ENCODE assay signal across 22 cellular contexts in the genomic region with DNA sequence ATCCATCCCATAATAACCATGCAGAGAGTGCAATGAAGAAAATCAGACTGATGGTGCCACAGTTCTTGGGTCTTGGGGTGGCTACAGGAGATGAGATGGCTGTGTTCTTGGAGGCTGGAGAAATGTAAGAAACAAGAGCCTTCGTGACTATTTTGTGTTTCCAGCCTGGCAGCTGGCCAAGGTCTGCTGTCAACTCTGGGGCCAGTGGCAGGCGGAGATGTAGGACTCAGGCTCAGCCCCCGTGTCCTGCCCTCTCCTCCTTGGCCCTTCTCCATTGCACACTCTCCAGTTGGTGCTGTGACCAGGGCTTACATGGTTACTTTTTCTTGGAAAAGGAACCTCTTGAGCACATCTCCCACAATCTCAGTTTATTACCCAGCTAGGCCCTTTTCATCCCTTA.
"Had no signal": no experiment of that assay in that cellular context is flagged by ENCODE, and none has a peak within 500 bp of the region (broad histone marks: within the 10 kb centered on the region; RNA-seq: fewer than 3 reads in every experiment).

No MANE protein-coding gene starts in this region.

- H3K27ac Mint-ChIP-seq: endodermal cell; naive thymus-derived CD8-positive, alpha-beta T cell; stimulated activated naive B cell treated with anti-CD40 and anti-IgM and Interleukin-4, amounts not matched to agents 10 μg/mL and 1 μg/mL and 100 μg/mL, for 72 hours; stimulated activated naive CD8-positive, alpha-beta T cell treated with anti-CD3 and anti-CD28 coated beads, Interleukin-15, amount 100 ng/mL, for 72 hours had no signal

- H3K27ac ChIP-seq: coronary artery, hepatocyte, neutrophil, psoas muscle, right lobe of liver, spleen, thoracic aorta had no signal

- H3K4me3 Mint-ChIP-seq: endodermal cell; naive thymus-derived CD8-positive, alpha-beta T cell; stimulated activated naive B cell treated with anti-CD40 and anti-IgM and Interleukin-4, amounts not matched to agents 10 μg/mL and 1 μg/mL and 100 μg/mL, for 72 hours; stimulated activated naive CD8-positive, alpha-beta T cell treated with anti-CD3 and anti-CD28 coated beads, Interleukin-15, amount 100 ng/mL, for 72 hours had no signal

- DNase-seq: effector CD4-positive, alpha-beta T cell; endodermal cell; erythroblast; foreskin melanocyte; kidney; left colon; mucosa of descending colon; naive thymus-derived CD8-positive, alpha-beta T cell; psoas muscle; retina; right lobe of liver; spleen; stimulated activated CD4-positive, alpha-beta T cell treated with anti-CD3 and anti-CD28 coated beads, Interleukin-15, amount 100 ng/mL, for 24 hours; stimulated activated CD4-positive, alpha-beta T cell treated with anti-CD3 and anti-CD28 coated beads, Interleukin-2, amount 100 ng/mL, for 24 hours; stimulated activated CD4-positive, alpha-beta T cell treated with anti-CD3 and anti-CD28 coated beads, Interleukin-4, amount 100 ng/mL, for 4 hours; stimulated activated naive B cell treated with anti-CD40 and anti-IgM and Interleukin-4, amounts not matched to agents 10 μg/mL and 1 μg/mL and 100 μg/mL, for 72 hours; stimulated activated naive CD8-positive, alpha-beta T cell treated with anti-CD3 and anti-CD28 coated beads, Interleukin-15, amount 100 ng/mL, for 72 hours; trophoblast cell had no signal

- H3K27me3 ChIP-seq: hepatocyte, neutrophil, right lobe of liver, spleen had no signal

- H3K4me1 ChIP-seq: psoas muscle, right lobe of liver, spleen had no signal

- H3K4me3 ChIP-seq: coronary artery, hepatocyte, mucosa of descending colon, psoas muscle, right lobe of liver, spleen, thoracic aorta had no signal

- H3K36me3 ChIP-seq: neutrophil, right lobe of liver, spleen, thoracic aorta had no signal

- H3K9me3 ChIP-seq: mucosa of descending colon, neutrophil, psoas muscle, right lobe of liver, thoracic aorta had no signal

- H3K4me1 Mint-ChIP-seq: naive thymus-derived CD8-positive, alpha-beta T cell; stimulated activated naive B cell treated with anti-CD40 and anti-IgM and Interleukin-4, amounts not matched to agents 10 μg/mL and 1 μg/mL and 100 μg/mL, for 72 hours; stimulated activated naive CD8-positive, alpha-beta T cell treated with anti-CD3 and anti-CD28 coated beads, Interleukin-15, amount 100 ng/mL, for 72 hours had no signal

- H3K9me3 Mint-ChIP-seq: endodermal cell had no signal

- H3K27me3 Mint-ChIP-seq: stimulated activated naive B cell treated with anti-CD40 and anti-IgM and Interleukin-4, amounts not matched to agents 10 μg/mL and 1 μg/mL and 100 μg/mL, for 72 hours had no signal

- ATAC-seq: left colon; mucosa of descending colon; naive thymus-derived CD8-positive, alpha-beta T cell; psoas muscle; right lobe of liver; stimulated activated naive B cell treated with anti-CD40 and anti-IgM and Interleukin-4, amounts not matched to agents 10 μg/mL and 1 μg/mL and 100 μg/mL, for 72 hours; stimulated activated naive CD8-positive, alpha-beta T cell treated with anti-CD3 and anti-CD28 coated beads, Interleukin-15, amount 100 ng/mL, for 72 hours had no signal

- H3K36me3 Mint-ChIP-seq: stimulated activated naive B cell treated with anti-CD40 and anti-IgM and Interleukin-4, amounts not matched to agents 10 μg/mL and 1 μg/mL and 100 μg/mL, for 72 hours had no signal
